11 cellular contexts compared by ENCODE assay signal in genomic region chr20:5863040-5863811, GRCh38. TPM values are rescaled to one million over a fixed set of nuclear protein-coding genes. Genes with fewer than 3 reads are reported as not detected.
DNase-seq lines count a peak whose midpoint lies in the region; ATAC-seq, FAIRE-seq and TF ChIP-seq lines count a peak whose summit lies in the region.
"Had no signal": no experiment of that assay in that cellular context is flagged by ENCODE, and none has a peak within 500 bp of the region (broad histone marks: within the 10 kb centered on the region; RNA-seq: fewer than 3 reads in every experiment).

No MANE protein-coding gene starts in this region.

- H3K27me3 ChIP-seq in heart left ventricle = no peaks in the 10 kb centered on the region
- H3K27me3 ChIP-seq in Peyer's patch = no peaks in the 10 kb centered on the region

- H3K27me3 Mint-ChIP-seq in activated naive CD4-positive, alpha-beta T cell treated with anti-CD3 and anti-CD28 coated beads, Interleukin-2, amount 10 ng/mL, durations not matched to agents 7 days and 5 days = no peaks in the 10 kb centered on the region

- no peak for DNase-seq in activated naive CD4-positive, alpha-beta T cell treated with anti-CD3 and anti-CD28 coated beads, Interleukin-2, amount 50 U/mL, for 72 hours (ENCODE audit: low spot score in 2 of 2)
- no peak for DNase-seq in activated naive CD4-positive, alpha-beta T cell treated with anti-CD3 and anti-CD28 coated beads, Interleukin-2, amount 10 ng/mL, durations not matched to agents 7 days and 5 days
- DNase-seq in SW480 (ENCODE audit: low spot score) = peak; percentile 37
- DNase-seq in heart left ventricle = no peak
- peak; percentile 59 for DNase-seq in urothelium cell line (ENCODE audit: low spot score)
- DNase-seq in Peyer's patch = no peak
- no peak for DNase-seq in NCI-H2171 treated with DMSO at 0.1 percent for 48 hours (lab: John Stamatoyannopoulos, UW)
- no peak for DNase-seq in COR-L47 (lab: John Stamatoyannopoulos, UW)
- DNase-seq: activated T-cell treated with anti-CD3 and anti-CD28 coated beads, Interleukin-2, amount 50 U/mL, for 4 hours; trophoblast cell had no signal

- H3K27ac ChIP-seq in heart left ventricle (peak overlapping the region in 11 of 12 donors; percentile 12 to 65 (median 47)), Peyer's patch (no peak overlapping the region)

- peaks cover 3 to 38% (median 26%) of the 10 kb centered on the region in 12 donors for H3K4me1 ChIP-seq in heart left ventricle
- no peaks in the 10 kb centered on the region for H3K4me1 ChIP-seq in Peyer's patch

- 20 to 41% (median 34%) methylated on average over 11 to 12 of the region's 12 CpGs for WGBS in heart left ventricle, 4 donors

- no peaks in the 10 kb centered on the region for H3K36me3 ChIP-seq in heart left ventricle
- no peaks in the 10 kb centered on the region for H3K36me3 ChIP-seq in Peyer's patch

- peak overlapping the region; percentile 46 to 61 for H3K27ac Mint-ChIP-seq in activated naive CD4-positive, alpha-beta T cell treated with anti-CD3 and anti-CD28 coated beads, Interleukin-2, amount 50 U/mL, for 72 hours
- H3K27ac Mint-ChIP-seq in activated naive CD4-positive, alpha-beta T cell treated with anti-CD3 and anti-CD28 coated beads, Interleukin-2, amount 10 ng/mL, durations not matched to agents 7 days and 5 days = no peak overlapping the region

- no peak overlapping the region for H3K4me3 Mint-ChIP-seq in activated naive CD4-positive, alpha-beta T cell treated with anti-CD3 and anti-CD28 coated beads, Interleukin-2, amount 10 ng/mL, durations not matched to agents 7 days and 5 days
- H3K4me3 Mint-ChIP-seq: activated T-cell treated with anti-CD3 and anti-CD28 coated beads, Interleukin-2, amount 50 U/mL, for 4 hours had no signal

- TF ChIP-seq CTCF in heart left ventricle (IDR thresholded peaks at IDR 0.05) (no peak), Peyer's patch (IDR thresholded peaks at IDR 0.05) (no peak)

- peak; percentile 64 to 71 for ATAC-seq in activated naive CD4-positive, alpha-beta T cell treated with anti-CD3 and anti-CD28 coated beads, Interleukin-2, amount 50 U/mL, for 72 hours
- ATAC-seq in heart left ventricle = peak; percentile 28 to 66 (median 52)
- ATAC-seq: activated T-cell treated with anti-CD3 and anti-CD28 coated beads, Interleukin-2, amount 50 U/mL, for 4 hours; sciatic nerve had no signal

- H3K9me3 Mint-ChIP-seq in activated naive CD4-positive, alpha-beta T cell treated with anti-CD3 and anti-CD28 coated beads, Interleukin-2, amount 50 U/mL, for 72 hours = no peaks in the 10 kb centered on the region
- no peaks in the 10 kb centered on the region for H3K9me3 Mint-ChIP-seq in activated naive CD4-positive, alpha-beta T cell treated with anti-CD3 and anti-CD28 coated beads, Interleukin-2, amount 10 ng/mL, durations not matched to agents 7 days and 5 days
- H3K9me3 Mint-ChIP-seq: activated T-cell treated with anti-CD3 and anti-CD28 coated beads, Interleukin-2, amount 50 U/mL, for 4 hours had no signal

- intact Hi-C loops in heart left ventricle (cut with DNase I) = no loop called here

- H3K4me1 Mint-ChIP-seq in activated naive CD4-positive, alpha-beta T cell treated with anti-CD3 and anti-CD28 coated beads, Interleukin-2, amount 10 ng/mL, durations not matched to agents 7 days and 5 days = peaks cover 14% of the 10 kb centered on the region

- H3K9me3 ChIP-seq in heart left ventricle (no peaks in the 10 kb centered on the region), Peyer's patch (no peaks in the 10 kb centered on the region)

- H3K36me3 Mint-ChIP-seq in activated naive CD4-positive, alpha-beta T cell treated with anti-CD3 and anti-CD28 coated beads, Interleukin-2, amount 50 U/mL, for 72 hours = peaks cover 7 to 8% of the 10 kb centered on the region in 2 donors
- peaks cover 3% of the 10 kb centered on the region for H3K36me3 Mint-ChIP-seq in activated naive CD4-positive, alpha-beta T cell treated with anti-CD3 and anti-CD28 coated beads, Interleukin-2, amount 10 ng/mL, durations not matched to agents 7 days and 5 days

- no peak for FAIRE-seq in urothelium cell line (lab: Jason Lieb, UNC)

- TF ChIP-seq POLR2A in heart left ventricle (IDR thresholded peaks at IDR 0.05) = no peak
- no peak for TF ChIP-seq POLR2A in Peyer's patch (IDR thresholded peaks at IDR 0.05)

- H3K4me3 ChIP-seq in heart left ventricle = no peak overlapping the region
- no peak overlapping the region for H3K4me3 ChIP-seq in Peyer's patch

- CTCF ChIA-PET in activated naive CD4-positive, alpha-beta T cell treated with anti-CD3 and anti-CD28 coated beads, Interleukin-2, amount 10 ng/mL, durations not matched to agents 7 days and 5 days (lab: Charles Lee) = no interaction called here

RNA-seq across cellular contexts. Expression of gene CHGB, which starts 48.1 kb away (rescaled TPM):
- under 1 TPM; 0.10 to 0.25 TPM for total RNA-seq in activated naive CD4-positive, alpha-beta T cell treated with anti-CD3 and anti-CD28 coated beads, Interleukin-2, amount 50 U/mL, for 72 hours
- total RNA-seq in heart left ventricle = 1 to 10 TPM in 8 of 9 donors, under 1 TPM in 1; 0.79 to 9.1 (median 4.5) TPM
- polyA plus RNA-seq in heart left ventricle = 1 to 10 TPM; 1.9 to 2.1 TPM
- 10 to 100 TPM in 3 of 4 donors, not detected in 1; 11.2 to 19.6 (median 11.7) TPM for total RNA-seq in Peyer's patch
- total RNA-seq: sciatic nerve had no signal

Comparison
In these comparisons a context has a peak if more than half of its experiments do, and no peak if none do; other contexts are left out.
1. DNase-seq: peak in SW480 (single experiment) and urothelium cell line (single experiment); none in activated naive CD4-positive, alpha-beta T cell treated with anti-CD3 and anti-CD28 coated beads, Interleukin-2, amount 50 U/mL, for 72 hours (0 of 2), activated naive CD4-positive, alpha-beta T cell treated with anti-CD3 and anti-CD28 coated beads, Interleukin-2, amount 10 ng/mL, durations not matched to agents 7 days and 5 days (single experiment), heart left ventricle (0 of 5), Peyer's patch (0 of 3), NCI-H2171 treated with DMSO at 0.1 percent for 48 hours (single experiment) and COR-L47 (single experiment).
2. H3K27ac ChIP-seq: peak in heart left ventricle (11 of 12); none in Peyer's patch (0 of 4).